ENCODE assay signal across 1 cellular context in genomic region chr11:5102246-5102645, GRCh38.
TF ChIP-seq lines count a peak whose summit lies in the region.

No MANE protein-coding gene starts in this region.

TF ChIP-seq in GM23338, 12 proteins besides CTCF, POLR2A, EP300 and RAD21 (continued from another document):
- no peak for TF ChIP-seq ZNF462 (CRISPR knock-in tag; IDR thresholded peaks at IDR 0.05)
- no peak for TF ChIP-seq ETS1 (IDR thresholded peaks at IDR 0.05)
- TF ChIP-seq REST (IDR thresholded peaks at IDR 0.05; ENCODE audit: unreplicated experiment): no peak
- TF ChIP-seq STAT1 (IDR thresholded peaks at IDR 0.05; ENCODE audit: unreplicated experiment): no peak
